In the genomic region with DNA sequence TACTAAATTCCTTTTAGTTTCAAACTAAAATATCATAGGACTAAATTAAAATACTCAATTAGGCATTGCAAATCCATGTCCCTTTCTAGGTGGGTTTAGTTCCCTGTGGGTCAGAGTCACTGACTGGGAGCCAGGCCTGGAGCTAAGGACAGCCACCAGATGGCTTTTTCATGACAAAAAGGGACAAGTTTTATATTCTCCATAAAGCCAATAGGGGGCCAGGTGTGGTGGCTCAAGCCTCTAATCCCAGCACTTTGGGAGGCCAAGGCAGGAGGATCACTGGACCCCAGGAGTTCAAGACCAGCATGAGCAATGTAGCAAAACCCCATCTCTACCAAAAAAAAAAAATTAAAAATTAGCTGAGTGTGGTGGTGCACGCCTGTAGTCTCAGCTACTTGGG, we compare ENCODE assay signal across 22 cellular contexts. TPM values are rescaled to one million over a fixed set of nuclear protein-coding genes. Genes with fewer than 3 reads are reported as not detected.
DNase-seq lines count a peak whose midpoint lies in the region; ATAC-seq and TF ChIP-seq lines count a peak whose summit lies in the region.
"Had no signal": no experiment of that assay in that cellular context is flagged by ENCODE, and none has a peak within 500 bp of the region (broad histone marks: within the 10 kb centered on the region; RNA-seq: fewer than 3 reads in every experiment).

No MANE protein-coding gene starts in this region.

- H3K9me3 Mint-ChIP-seq in Calu3 (ENCODE audit: low read depth, unreplicated experiment), result no peaks in the 10 kb centered on the region
- H3K9me3 Mint-ChIP-seq: activated naive CD4-positive, alpha-beta T cell treated with anti-CD3 and anti-CD28 coated beads, Interleukin-2, amount 50 U/mL, for 72 hours; immature natural killer cell had no signal

- H3K36me3 ChIP-seq in H7 (replicated peaks; ENCODE audit: control insufficient read depth, insufficient read depth, low read length), result no peaks in the 10 kb centered on the region
- no peaks in the 10 kb centered on the region for H3K36me3 ChIP-seq in OCI-LY7 (ENCODE audit: insufficient read depth, low read length)
- H3K36me3 ChIP-seq: left ventricle myocardium inferior had no signal

- TF ChIP-seq CTCF in Calu3 (IDR thresholded peaks at IDR 0.05; ENCODE audit: unreplicated experiment) (peak; percentile 30), OCI-LY7 (conservative IDR thresholded peaks at IDR 0.05; ENCODE audit: low read length) (peak; percentile 41)

- BruUV-seq in Calu3 (replicated peaks; lab: Mats Ljungman, UMichigan) (no TSS peak), OCI-LY7 (replicated peaks; lab: Mats Ljungman, UMichigan) (no TSS peak)

- H3K79me2 ChIP-seq in OCI-LY7 (ENCODE audit: insufficient read depth, low read depth, low read length), result no peaks in the 10 kb centered on the region
- H3K79me2 ChIP-seq: hepatocyte had no signal

- no peaks in the 10 kb centered on the region for H3K9me2 ChIP-seq in OCI-LY7 (ENCODE audit: insufficient read depth, low read length)

- no peaks in the 10 kb centered on the region for H3K4me1 Mint-ChIP-seq in Calu3 (ENCODE audit: low read depth, unreplicated experiment)
- H3K4me1 Mint-ChIP-seq: immature natural killer cell had no signal

- H3K27ac ChIP-seq in OCI-LY7 (ENCODE audit: low read depth, low read length, poor library complexity, severe bottlenecking), result no peak overlapping the region
- H3K27ac ChIP-seq: hepatocyte, left ventricle myocardium inferior had no signal

- H4K20me1 ChIP-seq in OCI-LY7 (ENCODE audit: insufficient read depth, low read length), result no peaks in the 10 kb centered on the region

- no peaks in the 10 kb centered on the region for H3K9me3 ChIP-seq in OCI-LY7 (ENCODE audit: low read length)
- H3K9me3 ChIP-seq: left ventricle myocardium inferior had no signal

- DNase-seq in Calu3 (no peak), H7 (peak; percentile 28), OCI-LY7 (ENCODE audit: low spot score) (no peak), left lobe of liver (ENCODE audit: low spot score) (no peak), cerebellar cortex (ENCODE audit: low spot score) (no peak), DMS 273 (lab: John Stamatoyannopoulos, UW; ENCODE audit: unreplicated experiment) (no peak)
- DNase-seq in effector CD4-positive, alpha-beta T cell, result no peak
- DNase-seq: activated CD4-positive, alpha-beta T cell treated with anti-CD3 and anti-CD28 coated beads for 4 hours; cerebellar nuclear complex; DMS 273 treated with DMSO at 0.1 percent for 48 hours; foreskin melanocyte; immature natural killer cell; left ventricle myocardium inferior; NCI-H1105 treated with DMSO at 0.1 percent for 48 hours; NCI-H2081; NCI-H446 treated with DMSO at 0.1 percent for 48 hours; SHP77 treated with DMSO at 0.1 percent for 48 hours; substantia nigra; T-helper 1 cell had no signal

- H3K4me1 ChIP-seq in OCI-LY7 (ENCODE audit: insufficient read depth, low read length, poor library complexity, severe bottlenecking), result no peaks in the 10 kb centered on the region
- H3K4me1 ChIP-seq: left ventricle myocardium inferior had no signal

- POLR2A ChIA-PET in OCI-LY7 (lab: Charles Lee), result no interaction called here

- intact Hi-C loops in Calu3 (cut with micrococcal nuclease; ENCODE audit: unreplicated experiment), result no loop called here
- intact Hi-C loops in OCI-LY7 (cut with micrococcal nuclease; ENCODE audit: unreplicated experiment), result loop anchor here (10.0 kb wide), 1 partner anchor 114 kb away; no protein-coding TSS in a partner anchor

- CTCF ChIA-PET in Calu3 (lab: Charles Lee), result interaction anchor here (0.7 to 1.4 kb wide), 2 partner anchors 194 to 254 kb away, joined by 3 read pairs; no protein-coding TSS in a partner anchor
- CTCF ChIA-PET in OCI-LY7 (lab: Charles Lee; ENCODE audit: unreplicated experiment), result no interaction called here

- H3K4me3 Mint-ChIP-seq in Calu3 (ENCODE audit: low read depth, unreplicated experiment), result no peak overlapping the region
- H3K4me3 Mint-ChIP-seq: CD14-positive monocyte, immature natural killer cell had no signal

- no peak overlapping the region for H3K27ac Mint-ChIP-seq in Calu3 (ENCODE audit: unreplicated experiment)
- H3K27ac Mint-ChIP-seq: activated naive CD4-positive, alpha-beta T cell treated with anti-CD3 and anti-CD28 coated beads, Interleukin-2, amount 50 U/mL, for 72 hours; CD14-positive monocyte had no signal

- no peaks in the 10 kb centered on the region for H3K27me3 Mint-ChIP-seq in Calu3 (ENCODE audit: unreplicated experiment)

- H3K4me3 ChIP-seq in H7 (ENCODE audit: insufficient read depth, low read depth, low read length) (no peak overlapping the region), OCI-LY7 (ENCODE audit: low read depth, low read length, poor library complexity, severe bottlenecking) (no peak overlapping the region)
- H3K4me3 ChIP-seq: hepatocyte, left ventricle myocardium inferior had no signal

- H2AFZ ChIP-seq in OCI-LY7 (ENCODE audit: low read length), result no peak overlapping the region
- H2AFZ ChIP-seq: hepatocyte had no signal

- H3K27me3 ChIP-seq in H7 (ENCODE audit: control insufficient read depth, insufficient read depth, low read length), result no peaks in the 10 kb centered on the region
- H3K27me3 ChIP-seq: hepatocyte had no signal

- ATAC-seq in left lobe of liver, result peak; percentile 30
- ATAC-seq: activated naive CD4-positive, alpha-beta T cell treated with anti-CD3 and anti-CD28 coated beads, Interleukin-2, amount 50 U/mL, for 72 hours had no signal

- no peak overlapping the region for H3K4me2 ChIP-seq in OCI-LY7 (ENCODE audit: low read length)
- H3K4me2 ChIP-seq: hepatocyte had no signal

- no peaks in the 10 kb centered on the region for H3K36me3 Mint-ChIP-seq in Calu3 (ENCODE audit: insufficient read depth, unreplicated experiment)
- H3K36me3 Mint-ChIP-seq: activated naive CD4-positive, alpha-beta T cell treated with anti-CD3 and anti-CD28 coated beads, Interleukin-2, amount 50 U/mL, for 72 hours; CD14-positive monocyte; immature natural killer cell had no signal

RNA-seq across cellular contexts. Expression of a gene that starts 35.4 kb away (rescaled TPM):
- total RNA-seq in Calu3 (2022) (327 and 328 TPM in 2 replicates), OCI-LY7 (2022) (274 and 292 TPM in 2 replicates), left lobe of liver (192 TPM)
- total RNA-seq in H7 (2014; rRNA removed; shearing (Covaris generic)), result 165 and 167 TPM in 2 replicates
- total RNA-seq in OCI-LY7 (2014; rRNA removed; shearing (Covaris generic)), result 171 and 237 TPM in 2 replicates
